ENCODE assay signal across 8 cellular contexts in genomic region chr19:8320564-8321066, GRCh38. TPM values are rescaled to one million over a fixed set of nuclear protein-coding genes. Genes with fewer than 3 reads are reported as not detected.
DNase-seq lines count a peak whose midpoint lies in the region; ATAC-seq and TF ChIP-seq lines count a peak whose summit lies in the region.

No MANE protein-coding gene starts in this region.

- H3K4me3 Mint-ChIP-seq in CD14-positive monocyte = peak overlapping the region; percentile 98 to 99
- H3K4me3 Mint-ChIP-seq in effector memory CD8-positive, alpha-beta T cell = peak overlapping the region; percentile 95 to 98
- H3K4me3 Mint-ChIP-seq in naive B cell = peak overlapping the region; percentile 95 to 99 (median 98)

- H3K36me3 Mint-ChIP-seq in CD14-positive monocyte (peaks cover 24 to 42% of the 10 kb centered on the region in 2 donors), naive B cell (no peaks in the 10 kb centered on the region)
- H3K36me3 Mint-ChIP-seq in effector memory CD8-positive, alpha-beta T cell (ENCODE audit: insufficient read depth) = peaks cover 54% of the 10 kb centered on the region

- no peak for DNase-seq in CD14-positive monocyte (ENCODE audit: low spot score)
- peak; percentile 55 for DNase-seq in RKO (ENCODE audit: low spot score)
- no peak for DNase-seq in effector memory CD8-positive, alpha-beta T cell
- no peak for DNase-seq in naive B cell
- DNase-seq in medulla oblongata (ENCODE audit: extremely low spot score) = no peak
- DNase-seq in SIG-M5 treated with dmso at 0.1 percent for 504 hours (lab: John Stamatoyannopoulos, UW; ENCODE audit: unreplicated experiment) = no peak
- DNase-seq in posterior vena cava (ENCODE audit: low spot score) = no peak

- H3K4me1 Mint-ChIP-seq in CD14-positive monocyte (peaks cover 28% of the 10 kb centered on the region), naive B cell (peaks cover 19 to 55% (median 33%) of the 10 kb centered on the region in 3 donors)
- H3K4me1 Mint-ChIP-seq in effector memory CD8-positive, alpha-beta T cell (ENCODE audit: low read depth in 2 of 2) = peaks cover 20 to 22% of the 10 kb centered on the region in 2 donors

- ATAC-seq in GM21737 (IDR thresholded peaks at IDR 0.05; ENCODE audit: unreplicated experiment) = peak; percentile 14
- peak; percentile 13 for ATAC-seq in effector memory CD8-positive, alpha-beta T cell (replicated peaks)
- no peak for ATAC-seq in naive B cell (ENCODE audit: low read depth in 2 of 2)

- H3K9me3 Mint-ChIP-seq in CD14-positive monocyte = peaks cover 0 to under 1% (median 0%) of the 10 kb centered on the region in 7 donors
- no peaks in the 10 kb centered on the region for H3K9me3 Mint-ChIP-seq in effector memory CD8-positive, alpha-beta T cell
- no peaks in the 10 kb centered on the region for H3K9me3 Mint-ChIP-seq in naive B cell

- H3K27me3 Mint-ChIP-seq in CD14-positive monocyte (ENCODE audit: low read depth in 3 of 3) (peaks cover 0 to 2% (median 1%) of the 10 kb centered on the region in 3 donors), naive B cell (no peaks in the 10 kb centered on the region)
- H3K27me3 Mint-ChIP-seq in effector memory CD8-positive, alpha-beta T cell = no peaks in the 10 kb centered on the region

- H3K27ac Mint-ChIP-seq in CD14-positive monocyte (peak overlapping the region; percentile 94 to 99 (median 97)), naive B cell (peak overlapping the region; percentile 92 to 100 (median 98))
- peak overlapping the region; percentile 98 to 99 for H3K27ac Mint-ChIP-seq in effector memory CD8-positive, alpha-beta T cell

- TF ChIP-seq CTCF in CD14-positive monocyte (IDR thresholded peaks at IDR 0.05) = no peak

- intact Hi-C loops in CD14-positive monocyte (cut with micrococcal nuclease) (loop anchor here in 1 of 2 donors (2.0 to 5.0 kb wide), 2 partner anchors 53 to 70 kb away; partner anchors contain the start of gene RAB11B), posterior vena cava (cut with DNase I) (no loop called here)

RNA-seq across cellular contexts. Expression of gene NDUFA7, which starts 0.6 kb away (rescaled TPM):
- 100 to 1,000 TPM; 133 to 153 TPM for polyA plus RNA-seq in CD14-positive monocyte
- 100 to 1,000 TPM; 117 to 143 (median 128) TPM for polyA plus RNA-seq in naive B cell (ENCODE audit: low read depth in 6 of 6)
- total RNA-seq in posterior vena cava = 10 to 100 TPM; 29.8 to 31.2 TPM

RNA-seq across cellular contexts. Expression of gene RPS28, which starts 0.7 kb away (rescaled TPM):
- polyA plus RNA-seq in CD14-positive monocyte = 1,000 to 10,000 TPM in 1 of 2 donors, 100 to 1,000 TPM in 1; 984 to 1,104 TPM
- 1,000 to 10,000 TPM; 1,256 to 2,811 (median 2,461) TPM for polyA plus RNA-seq in naive B cell (ENCODE audit: low read depth in 6 of 6)
- 100 to 1,000 TPM; 798 to 911 TPM for total RNA-seq in posterior vena cava

RNA-seq across cellular contexts. Expression of gene CD320, which starts 12.5 kb away (rescaled TPM):
- polyA plus RNA-seq in CD14-positive monocyte (1 to 10 TPM in 1 of 2 donors, under 1 TPM in 1; 0.72 to 1.0 TPM), naive B cell (ENCODE audit: low read depth in 6 of 6) (10 to 100 TPM; 16.0 to 32.4 (median 24.3) TPM)
- 10 to 100 TPM; 29.2 to 31.6 TPM for total RNA-seq in posterior vena cava

RNA-seq across cellular contexts. Expression of gene KANK3, which starts 22.4 kb away (rescaled TPM):
- polyA plus RNA-seq in CD14-positive monocyte (not detected), naive B cell (ENCODE audit: low read depth in 6 of 6) (under 1 TPM in 2 of 6 donors, not detected in 4; 0.09 to 0.23 TPM)
- 10 to 100 TPM; 11.0 to 22.5 TPM for total RNA-seq in posterior vena cava

RNA-seq across cellular contexts. Expression of gene ANGPTL4, which starts 43.3 kb away (rescaled TPM):
- polyA plus RNA-seq in CD14-positive monocyte (not detected), naive B cell (ENCODE audit: low read depth in 6 of 6) (not detected)
- 10 to 100 TPM; 10.4 to 95.3 TPM for total RNA-seq in posterior vena cava

Comparison
In these comparisons a context has a peak if more than half of its experiments do, and no peak if none do; other contexts are left out.
1. ATAC-seq: peak in GM21737 (single experiment) and effector memory CD8-positive, alpha-beta T cell (single experiment); none in naive B cell (0 of 2).
2. RNA of gene CD320, which starts 12.5 kb away (polyA plus RNA-seq): 16.0 to 32.4 TPM in naive B cell; 0.72 to 1.0 TPM in CD14-positive monocyte; every median in the first group is over 4 times any median in the second.
3. Peak in every context shown above with its lines, with median percentiles within 50 percentile points of each other: H3K27ac Mint-ChIP-seq and H3K4me3 Mint-ChIP-seq.